8 cellular contexts compared by ENCODE assay signal in genomic region chr6:33634203-33634727, GRCh38. TPM values are rescaled to one million over a fixed set of nuclear protein-coding genes. Genes with fewer than 3 reads are reported as not detected.
A peak's percentile ranks its signal among the peaks of the same experiment; 100 is the strongest.
DNase-seq lines count a peak whose midpoint lies in the region; ATAC-seq and TF ChIP-seq lines count a peak whose summit lies in the region.

No MANE protein-coding gene starts in this region.

- H3K27me3 Mint-ChIP-seq in activated T-cell treated with anti-CD3 and anti-CD28 coated beads, Interleukin-2, amount 50 U/mL, for 72 hours (ENCODE audit: low read depth): no peaks in the 10 kb centered on the region
- H3K27me3 Mint-ChIP-seq in type B pancreatic cell: peaks cover 16% of the 10 kb centered on the region

- H3K4me3 ChIP-seq in astrocyte of the cerebellum (ENCODE audit: low read depth, low read length): peak overlapping the region; percentile 40

- in situ Hi-C loops in astrocyte of the cerebellum (cut with HindIII; ENCODE audit: low sequenced_read_pairs): no loop called here

- no peaks in the 10 kb centered on the region for H3K9me3 Mint-ChIP-seq in activated T-cell treated with anti-CD3 and anti-CD28 coated beads, Interleukin-2, amount 50 U/mL, for 72 hours
- no peaks in the 10 kb centered on the region for H3K9me3 Mint-ChIP-seq in type B pancreatic cell

- TF ChIP-seq CTCF in astrocyte of the cerebellum (IDR thresholded peaks at IDR 0.05; ENCODE audit: low read depth, low read length, missing control alignments) (no peak), type B pancreatic cell (conservative IDR thresholded peaks at IDR 0.05) (no peak)

- peak overlapping the region; percentile 84 to 89 for H3K4me3 Mint-ChIP-seq in activated T-cell treated with anti-CD3 and anti-CD28 coated beads, Interleukin-2, amount 50 U/mL, for 72 hours
- H3K4me3 Mint-ChIP-seq in type B pancreatic cell: peak overlapping the region; percentile 93

- no peak overlapping the region for H3K27ac Mint-ChIP-seq in activated T-cell treated with anti-CD3 and anti-CD28 coated beads, Interleukin-2, amount 50 U/mL, for 72 hours
- H3K27ac Mint-ChIP-seq in type B pancreatic cell: peak overlapping the region; percentile 93

- no peak for ATAC-seq in activated T-cell treated with anti-CD3 and anti-CD28 coated beads, Interleukin-2, amount 50 U/mL, for 72 hours (replicated peaks in 1 of 2)
- no peak for ATAC-seq in HG03354 (IDR thresholded peaks at IDR 0.05; ENCODE audit: poor library complexity, severe bottlenecking, unreplicated experiment)

- H3K36me3 Mint-ChIP-seq in activated T-cell treated with anti-CD3 and anti-CD28 coated beads, Interleukin-2, amount 50 U/mL, for 72 hours (ENCODE audit: insufficient read depth in 2 of 2): peaks cover 4 to 6% of the 10 kb centered on the region in 2 donors
- peaks cover 3% of the 10 kb centered on the region for H3K36me3 Mint-ChIP-seq in type B pancreatic cell

- peaks cover 73% of the 10 kb centered on the region for H3K4me1 Mint-ChIP-seq in activated T-cell treated with anti-CD3 and anti-CD28 coated beads, Interleukin-2, amount 50 U/mL, for 72 hours (ENCODE audit: low read depth)
- peaks cover 47% of the 10 kb centered on the region for H3K4me1 Mint-ChIP-seq in type B pancreatic cell (ENCODE audit: unreplicated experiment)

- DNase-seq in activated T-cell treated with anti-CD3 and anti-CD28 coated beads, Interleukin-2, amount 50 U/mL, for 72 hours: no peak
- DNase-seq in activated T-cell treated with anti-CD3 and anti-CD28 coated beads for 4 hours (no peak), astrocyte of the cerebellum (ENCODE audit: low read depth) (no peak), left kidney (ENCODE audit: low read depth, low spot score) (peak; percentile 68), type B pancreatic cell (ENCODE audit: extremely low spot score, unreplicated experiment) (no peak), SHP77 (lab: John Stamatoyannopoulos, UW) (no peak), LoVo (ENCODE audit: low spot score) (no peak)

RNA-seq across cellular contexts. Expression of gene ITPR3, which starts 13.1 kb away (rescaled TPM):
- total RNA-seq in activated T-cell treated with anti-CD3 and anti-CD28 coated beads, Interleukin-2, amount 50 U/mL, for 72 hours: 10 to 100 TPM; 49.9 to 52.5 TPM
- total RNA-seq in type B pancreatic cell (ENCODE audit: low replicate concordance): 24.6 and 56.1 TPM in 2 replicates

RNA-seq across cellular contexts. Expression of gene BAK1, which starts 54.2 kb away (rescaled TPM):
- 10 to 100 TPM; 54.9 to 55.4 TPM for total RNA-seq in activated T-cell treated with anti-CD3 and anti-CD28 coated beads, Interleukin-2, amount 50 U/mL, for 72 hours
- total RNA-seq in type B pancreatic cell (ENCODE audit: low replicate concordance): 27.3 and 37.0 TPM in 2 replicates
